In genomic region chr6:150153905-150154492, GRCh38 we compare ENCODE assay signal across 26 cellular contexts. TPM values are rescaled to one million over a fixed set of nuclear protein-coding genes. Genes with fewer than 3 reads are reported as not detected.
DNase-seq lines count a peak whose midpoint lies in the region; ATAC-seq and FAIRE-seq lines count a peak whose summit lies in the region.
"Had no signal": no experiment of that assay in that cellular context is flagged by ENCODE, and none has a peak within 500 bp of the region (broad histone marks: within the 10 kb centered on the region; RNA-seq: fewer than 3 reads in every experiment).

No MANE protein-coding gene starts in this region.

- H3K4me3 ChIP-seq in skin epidermis: no peak overlapping the region
- H3K4me3 ChIP-seq: heart right ventricle, lung, right atrium auricular region, uterus had no signal

- H3K27me3 Mint-ChIP-seq in activated CD4-positive, alpha-beta memory T cell treated with anti-CD3 and anti-CD28 coated beads for 36 hours: peaks cover 51% of the 10 kb centered on the region
- peaks cover 53% of the 10 kb centered on the region for H3K27me3 Mint-ChIP-seq in activated CD4-positive, alpha-beta memory T cell treated with anti-CD3 and anti-CD28 coated beads, Interleukin-2, amount 10 ng/mL, durations not matched to agents 7 days and 5 days

- CTCF ChIA-PET in activated CD4-positive, alpha-beta memory T cell treated with anti-CD3 and anti-CD28 coated beads for 36 hours (lab: Charles Lee): interaction anchor here (1.2 to 2.0 kb wide), 3 partner anchors 16 to 137 kb away, joined by 3 to 7 read pairs (median 4); no protein-coding TSS in a partner anchor
- CTCF ChIA-PET in activated CD4-positive, alpha-beta memory T cell treated with anti-CD3 and anti-CD28 coated beads, Interleukin-2, amount 10 ng/mL, durations not matched to agents 7 days and 5 days (lab: Charles Lee): interaction anchor here (1.7 kb wide), 1 partner anchor 10 kb away, joined by 7 read pairs; no protein-coding TSS in a partner anchor

- peak; percentile 22 for DNase-seq in activated CD4-positive, alpha-beta memory T cell treated with anti-CD3 and anti-CD28 coated beads for 36 hours
- no peak for DNase-seq in activated CD4-positive, alpha-beta memory T cell treated with anti-CD3 and anti-CD28 coated beads, Interleukin-2, amount 10 ng/mL, durations not matched to agents 7 days and 5 days
- DNase-seq in RCC 7860 (ENCODE audit: low spot score) (peak; percentile 51), ecto neural progenitor cell (ENCODE audit: low spot score) (no peak), NCI-H1092 (lab: John Stamatoyannopoulos, UW) (no peak), HUDEP-2 (lab: John Stamatoyannopoulos, UW; ENCODE audit: unreplicated experiment in 76 of 76) (no peak)
- DNase-seq: activated CD4-positive, alpha-beta T cell treated with anti-CD3 and anti-CD28 coated beads, Interleukin-2, amount 10 ng/mL, durations not matched to agents 7 days and 5 days; activated gamma-delta T cell treated with Interleukin-2 at 50 U/mL for 16 hours; amniotic stem cell; BE2C; cerebellar nuclear complex; effector CD8-positive, alpha-beta T cell; heart right ventricle; NCI-H1436; NCI-H526; occipital lobe; SHP77 treated with DMSO at 0.1 percent for 48 hours; uterus had no signal

- peak overlapping the region in 14 of 21 experiments; percentile 15 to 71 (median 40) for H3K27ac ChIP-seq in skin epidermis
- H3K27ac ChIP-seq: heart right ventricle, uterus had no signal

- intact Hi-C loops in activated CD4-positive, alpha-beta memory T cell treated with anti-CD3 and anti-CD28 coated beads for 36 hours (cut with micrococcal nuclease): loop anchor here (1.0 kb wide), 1 partner anchor 15 kb away; no protein-coding TSS in a partner anchor

- no peak overlapping the region for H3K27ac Mint-ChIP-seq in activated CD4-positive, alpha-beta memory T cell treated with anti-CD3 and anti-CD28 coated beads for 36 hours
- no peak overlapping the region for H3K27ac Mint-ChIP-seq in activated CD4-positive, alpha-beta memory T cell treated with anti-CD3 and anti-CD28 coated beads, Interleukin-2, amount 10 ng/mL, durations not matched to agents 7 days and 5 days
- H3K27ac Mint-ChIP-seq: activated CD4-positive, alpha-beta T cell treated with anti-CD3 and anti-CD28 coated beads, Interleukin-2, amount 10 ng/mL, durations not matched to agents 7 days and 5 days had no signal

- no peak overlapping the region for H3K4me3 Mint-ChIP-seq in activated CD4-positive, alpha-beta memory T cell treated with anti-CD3 and anti-CD28 coated beads for 36 hours
- H3K4me3 Mint-ChIP-seq in activated CD4-positive, alpha-beta memory T cell treated with anti-CD3 and anti-CD28 coated beads, Interleukin-2, amount 10 ng/mL, durations not matched to agents 7 days and 5 days: no peak overlapping the region
- H3K4me3 Mint-ChIP-seq: activated CD4-positive, alpha-beta T cell treated with anti-CD3 and anti-CD28 coated beads, Interleukin-2, amount 10 ng/mL, durations not matched to agents 7 days and 5 days had no signal

- no peaks in the 10 kb centered on the region for H3K9me3 Mint-ChIP-seq in activated CD4-positive, alpha-beta memory T cell treated with anti-CD3 and anti-CD28 coated beads for 36 hours
- no peaks in the 10 kb centered on the region for H3K9me3 Mint-ChIP-seq in activated CD4-positive, alpha-beta memory T cell treated with anti-CD3 and anti-CD28 coated beads, Interleukin-2, amount 10 ng/mL, durations not matched to agents 7 days and 5 days
- H3K9me3 Mint-ChIP-seq: activated CD4-positive, alpha-beta T cell treated with anti-CD3 and anti-CD28 coated beads, Interleukin-2, amount 10 ng/mL, durations not matched to agents 7 days and 5 days had no signal

- peaks cover 22% of the 10 kb centered on the region for H3K4me1 Mint-ChIP-seq in activated CD4-positive, alpha-beta memory T cell treated with anti-CD3 and anti-CD28 coated beads for 36 hours (ENCODE audit: low read depth)
- H3K4me1 Mint-ChIP-seq in activated CD4-positive, alpha-beta memory T cell treated with anti-CD3 and anti-CD28 coated beads, Interleukin-2, amount 10 ng/mL, durations not matched to agents 7 days and 5 days: peaks cover 29% of the 10 kb centered on the region

- peak; percentile 64 for ATAC-seq in esophagus mucosa
- ATAC-seq: HepG2 had no signal

- no peak for FAIRE-seq in RCC 7860 (lab: Jason Lieb, UNC)
- FAIRE-seq: A204.1, HepG2, TTC549 had no signal

- POLR2A ChIA-PET in activated CD4-positive, alpha-beta memory T cell treated with anti-CD3 and anti-CD28 coated beads for 36 hours (lab: Charles Lee): no interaction called here
- POLR2A ChIA-PET in activated CD4-positive, alpha-beta memory T cell treated with anti-CD3 and anti-CD28 coated beads, Interleukin-2, amount 10 ng/mL, durations not matched to agents 7 days and 5 days (lab: Charles Lee): interaction anchor here (0.6 kb wide), 1 partner anchor 18 kb away, joined by 3 read pairs; no protein-coding TSS in a partner anchor

- H3K36me3 Mint-ChIP-seq in activated CD4-positive, alpha-beta memory T cell treated with anti-CD3 and anti-CD28 coated beads for 36 hours: no peaks in the 10 kb centered on the region
- no peaks in the 10 kb centered on the region for H3K36me3 Mint-ChIP-seq in activated CD4-positive, alpha-beta memory T cell treated with anti-CD3 and anti-CD28 coated beads, Interleukin-2, amount 10 ng/mL, durations not matched to agents 7 days and 5 days (ENCODE audit: low read depth)

RNA-seq across cellular contexts. Expression of gene PPP1R14C, which starts 11.2 kb away (rescaled TPM):
- total RNA-seq in activated CD4-positive, alpha-beta memory T cell treated with anti-CD3 and anti-CD28 coated beads for 36 hours: under 1 TPM; 0.21 to 0.36 TPM
- total RNA-seq in activated CD4-positive, alpha-beta memory T cell treated with anti-CD3 and anti-CD28 coated beads, Interleukin-2, amount 10 ng/mL, durations not matched to agents 7 days and 5 days: under 1 TPM; 0.10 TPM
- total RNA-seq in esophagus mucosa: 36.0 TPM
- total RNA-seq: activated CD4-positive, alpha-beta T cell treated with anti-CD3 and anti-CD28 coated beads, Interleukin-2, amount 10 ng/mL, durations not matched to agents 7 days and 5 days; HepG2; myocyte had no signal

Comparison
In these comparisons a context has a peak if more than half of its experiments do, and no peak if none do; other contexts are left out.
1. DNase-seq: peak in activated CD4-positive, alpha-beta memory T cell treated with anti-CD3 and anti-CD28 coated beads for 36 hours (single experiment) and RCC 7860 (single experiment); none in activated CD4-positive, alpha-beta memory T cell treated with anti-CD3 and anti-CD28 coated beads, Interleukin-2, amount 10 ng/mL, durations not matched to agents 7 days and 5 days (single experiment), ecto neural progenitor cell (single experiment), NCI-H1092 (single experiment) and HUDEP-2 (0 of 76).
2. RNA of gene PPP1R14C, which starts 11.2 kb away (total RNA-seq): 36.0 TPM in esophagus mucosa (single experiment); 0.21 to 0.36 TPM in activated CD4-positive, alpha-beta memory T cell treated with anti-CD3 and anti-CD28 coated beads for 36 hours and 0.10 TPM in activated CD4-positive, alpha-beta memory T cell treated with anti-CD3 and anti-CD28 coated beads, Interleukin-2, amount 10 ng/mL, durations not matched to agents 7 days and 5 days; every median in the first group is over 10 times any median in the second.